ENCODE assay signal across 7 cellular contexts in genomic region chr17:75652934-75653549, GRCh38. TPM values are rescaled to one million over a fixed set of nuclear protein-coding genes. Genes with fewer than 3 reads are reported as not detected.
DNase-seq lines count a peak whose midpoint lies in the region; ATAC-seq and TF ChIP-seq lines count a peak whose summit lies in the region.

No MANE protein-coding gene starts in this region.

- H2BK15ac ChIP-seq in neuronal stem cell (ENCODE audit: low read length): no peak overlapping the region

- no peak overlapping the region for H3K4ac ChIP-seq in neuronal stem cell (ENCODE audit: low read length)

- H3K9ac ChIP-seq in neuronal stem cell (ENCODE audit: low read depth, low read length, poor library complexity): no peak overlapping the region

- H3K9me3 Mint-ChIP-seq in T-cell: no peaks in the 10 kb centered on the region

- intact Hi-C loops in esophagus squamous epithelium (cut with DNase I): no loop called here

- no peak overlapping the region for H2AFZ ChIP-seq in neuronal stem cell (ENCODE audit: low read length)

- no peak overlapping the region for H2BK5ac ChIP-seq in neuronal stem cell (ENCODE audit: low read length)

- H3K27ac ChIP-seq in HEK293 (ENCODE audit: extremely low read depth, low read depth, low read length) (no peak overlapping the region), esophagus squamous epithelium (no peak overlapping the region), neuronal stem cell (replicated peaks; ENCODE audit: low read length) (no peak overlapping the region)

- WGBS in esophagus squamous epithelium, 2 donors: 77 to 79% methylated on average over 3 to 6 of the region's 6 CpGs
- no CpG with 5 or more reads among the region's 6 CpGs for WGBS in neuronal stem cell (ENCODE audit: extremely low coverage in 2 of 2, insufficient read length in 2 of 2, insufficient replicate concordance in 1 of 2), 2 donors

- no peak overlapping the region for H4K91ac ChIP-seq in neuronal stem cell (ENCODE audit: low read depth, low read length, poor library complexity)

- TF ChIP-seq CTCF in HEK293 (tag by site-specific recombination; IDR thresholded peaks at IDR 0.05): peak; percentile 71
- peak; percentile 36 to 61 (median 45) for TF ChIP-seq CTCF in esophagus squamous epithelium (IDR thresholded peaks at IDR 0.05)

- no peak overlapping the region for H4K8ac ChIP-seq in neuronal stem cell (ENCODE audit: low read depth, low read length)

- POLR2A ChIA-PET in HEK293 (lab: Yijun Ruan, JAX) (interaction anchor here (2.0 to 2.2 kb wide), 2 partner anchors 20 to 127 kb away, joined by 5 to 7 read pairs; partner anchors contain the start of gene SMIM5), T-cell (lab: Charles Lee) (no interaction called here)

- H3K27me3 ChIP-seq in esophagus squamous epithelium (no peaks in the 10 kb centered on the region), neuronal stem cell (ENCODE audit: control insufficient read depth in 3 of 3, insufficient read depth in 3 of 3, low read depth in 1 of 3, low read length in 3 of 3) (no peaks in the 10 kb centered on the region)

- H3K27ac Mint-ChIP-seq in T-cell: peak overlapping the region in 1 of 2 donors; percentile 57

- peaks cover 37% of the 10 kb centered on the region for H3K36me3 Mint-ChIP-seq in T-cell

- H3K4me3 ChIP-seq in HEK293 (ENCODE audit: low read depth, low read length): no peak overlapping the region
- H3K4me3 ChIP-seq in esophagus squamous epithelium: no peak overlapping the region
- H3K4me3 ChIP-seq in neuronal stem cell (ENCODE audit: low read length in 2 of 2): no peak overlapping the region

- peaks cover 2% of the 10 kb centered on the region for H3K79me1 ChIP-seq in neuronal stem cell (ENCODE audit: low read depth, low read length)

- H2AK5ac ChIP-seq in neuronal stem cell (ENCODE audit: low read depth, low read length): no peak overlapping the region

- no peak for TF ChIP-seq POLR2A in esophagus squamous epithelium (IDR thresholded peaks at IDR 0.05)

- peaks cover 4 to 7% (median 6%) of the 10 kb centered on the region in 3 donors for H3K4me1 Mint-ChIP-seq in T-cell

- DNase-seq in Daoy (ENCODE audit: low read depth) (peak; percentile 52), T-cell (peak in 17 of 34 experiments; percentile 14 to 38 (median 18)), esophagus squamous epithelium (lab: John Stamatoyannopoulos, UW) (no peak), neuronal stem cell (ENCODE audit: low spot score) (peak; percentile 52)

- peaks cover 51 to 74% of the 10 kb centered on the region in 2 experiments for H3K36me3 ChIP-seq in HEK293 (ENCODE audit: control insufficient read depth in 2 of 2, insufficient read depth in 1 of 2, low read length in 2 of 2)
- peaks cover 0 to 81% (median 15%) of the 10 kb centered on the region in 3 donors for H3K36me3 ChIP-seq in esophagus squamous epithelium
- H3K36me3 ChIP-seq in neuronal stem cell (replicated peaks in 1 of 2; ENCODE audit: control insufficient read depth in 2 of 2, insufficient read depth in 2 of 2, low read length in 2 of 2): peaks cover 14 to 75% of the 10 kb centered on the region in 2 donors

- CTCF ChIA-PET in HEK293 (lab: Yijun Ruan, JAX) (interaction anchor here (0.7 to 22.8 kb wide), 22 partner anchors 8 to 335 kb away, joined by 3 to 410 read pairs (median 3); partner anchors contain the start of gene SMIM5), T-cell (lab: Charles Lee) (interaction anchor here in 1 of 2 donors (1.2 kb wide), 1 partner anchor 8 kb away, joined by 3 read pairs; no protein-coding TSS in a partner anchor)

- H3K23ac ChIP-seq in neuronal stem cell (ENCODE audit: low read depth, low read length, poor library complexity): no peak overlapping the region

- H3K9me3 ChIP-seq in HEK293 (ENCODE audit: control insufficient read depth, insufficient read depth, low read depth, low read length): no peaks in the 10 kb centered on the region
- H3K9me3 ChIP-seq in esophagus squamous epithelium: no peaks in the 10 kb centered on the region
- H3K9me3 ChIP-seq in neuronal stem cell (replicated peaks in 1 of 2; ENCODE audit: control insufficient read depth in 2 of 2, insufficient read depth in 1 of 2, low read depth in 1 of 2, low read length in 2 of 2): peaks cover 0 to under 1% of the 10 kb centered on the region in 2 donors

- no peaks in the 10 kb centered on the region for H3K4me1 ChIP-seq in HEK293 (ENCODE audit: control insufficient read depth, insufficient read depth, low read length)
- no peaks in the 10 kb centered on the region for H3K4me1 ChIP-seq in esophagus squamous epithelium
- H3K4me1 ChIP-seq in neuronal stem cell (ENCODE audit: control insufficient read depth in 2 of 2, insufficient read depth in 1 of 2, low read depth in 1 of 2, low read length in 2 of 2): no peaks in the 10 kb centered on the region

- ATAC-seq in T-cell (replicated peaks in 1 of 4) (peak; percentile 60 to 75 (median 68)), HG03521 (IDR thresholded peaks at IDR 0.05; ENCODE audit: unreplicated experiment) (no peak), HG03280 (IDR thresholded peaks at IDR 0.05; ENCODE audit: unreplicated experiment) (no peak)

- no peak overlapping the region for H3K14ac ChIP-seq in neuronal stem cell (ENCODE audit: low read length)

- no peak overlapping the region for H3K4me2 ChIP-seq in neuronal stem cell (ENCODE audit: insufficient read depth, low read length, poor library complexity, severe bottlenecking)

- H2BK12ac ChIP-seq in neuronal stem cell (ENCODE audit: low read length): no peak overlapping the region

- H3K27me3 Mint-ChIP-seq in T-cell: no peaks in the 10 kb centered on the region

- H3K18ac ChIP-seq in neuronal stem cell (ENCODE audit: low read length): no peak overlapping the region

- no peak overlapping the region for H3K4me3 Mint-ChIP-seq in T-cell

- no peak overlapping the region for H2BK120ac ChIP-seq in neuronal stem cell (ENCODE audit: low read depth, low read length)

TF ChIP-seq in HEK293, 187 proteins besides CTCF, POLR2A, EP300 and RAD21 (continues in another document):
- TF ChIP-seq ZFP69B (tag by site-specific recombination; IDR thresholded peaks at IDR 0.05) (peak; percentile 92), PATZ1 (tag by site-specific recombination; IDR thresholded peaks at IDR 0.05) (0 out of 2 replicates have a peak, but pooled peaks have one; percentile 23), ZNF692 (tag by site-specific recombination; IDR thresholded peaks at IDR 0.05) (peak; percentile 48; the same call in 1 of the 2 replicates), MEIS1 (CRISPR knock-in tag; IDR thresholded peaks at IDR 0.05; ENCODE audit: borderline replicate concordance) (no peak), ZNF830 (tag by site-specific recombination; IDR thresholded peaks at IDR 0.05; ENCODE audit: low read depth) (no peak), ZNF175 (tag by site-specific recombination; IDR thresholded peaks at IDR 0.05) (no peak), ZNF610 (tag by site-specific recombination; IDR thresholded peaks at IDR 0.05; ENCODE audit: borderline replicate concordance) (no peak), ZNF600 (tag by site-specific recombination; IDR thresholded peaks at IDR 0.05) (no peak)

RNA-seq across cellular contexts. Expression of gene RECQL5, which starts 13.9 kb away (rescaled TPM):
- 17.7 and 18.2 TPM in 2 replicates for total RNA-seq in Daoy (2014; rRNA removed; shearing (Covaris generic))
- 10 to 100 TPM; 38.0 to 75.0 (median 61.9) TPM for total RNA-seq in T-cell
- total RNA-seq in esophagus squamous epithelium: 10 to 100 TPM; 25.1 to 82.8 (median 34.0) TPM
- 16.5 TPM for polyA plus RNA-seq in neuronal stem cell (2013, experiment 1 of 2)
- polyA plus RNA-seq in neuronal stem cell (2013, experiment 2 of 2): 16.0 TPM

RNA-seq across cellular contexts. Expression of gene SAP30BP, which starts 14.1 kb away (rescaled TPM):
- total RNA-seq in Daoy (2014; rRNA removed; shearing (Covaris generic)): 98.3 and 118 TPM in 2 replicates
- total RNA-seq in T-cell (100 to 1,000 TPM; 124 to 191 (median 128) TPM), esophagus squamous epithelium (10 to 100 TPM; 33.9 to 72.7 (median 44.4) TPM)
- polyA plus RNA-seq in neuronal stem cell (2013, experiment 1 of 2): 54.0 TPM
- polyA plus RNA-seq in neuronal stem cell (2013, experiment 2 of 2): 51.1 TPM

RNA-seq across cellular contexts. Expression of gene SMIM5, which starts 19.8 kb away (rescaled TPM):
- not detected in 2 replicates for total RNA-seq in Daoy (2014; rRNA removed; shearing (Covaris generic))
- total RNA-seq in T-cell (1 to 10 TPM in 2 of 5 donors, under 1 TPM in 3; 0.35 to 2.2 (median 0.82) TPM), esophagus squamous epithelium (10 to 100 TPM in 1 of 4 donors, 1 to 10 TPM in 3; 7.4 to 16.8 (median 8.6) TPM)
- polyA plus RNA-seq in neuronal stem cell (2013, experiment 1 of 2): not detected
- polyA plus RNA-seq in neuronal stem cell (2013, experiment 2 of 2): not detected

Comparison
In these comparisons a context has a peak if more than half of its experiments do, and no peak if none do; other contexts are left out.
1. ATAC-seq: peak in T-cell (4 of 4); none in HG03521 (single experiment) and HG03280 (single experiment).